ENCODE assay signal across 1 cellular context in genomic region chr20:13638496-13639477, GRCh38.
TF ChIP-seq lines count a peak whose summit lies in the region.

Gene TASP1 (minus strand): TSS chr20:13638932. CDS start chr20:13630078, 8,854 bp downstream.

TF ChIP-seq in GM12878, 131 proteins besides CTCF, POLR2A, EP300 and RAD21 (continued from another document):
- TF ChIP-seq ESRRA (IDR thresholded peaks at IDR 0.05; ENCODE audit: low read length) (no peak), E2F4 (IDR thresholded peaks at IDR 0.05; ENCODE audit: low read depth, low read length) (no peak), USF2 (IDR thresholded peaks at IDR 0.05; ENCODE audit: borderline replicate concordance, low read depth, low read length) (peak; percentile 90), RAD51 (IDR thresholded peaks at IDR 0.05) (peak; percentile 94), CBX5 (IDR thresholded peaks at IDR 0.05; ENCODE audit: low read depth) (no peak), NFIC (IDR thresholded peaks at IDR 0.05; ENCODE audit: low read depth, low read length) (no peak), ZBED1 (IDR thresholded peaks at IDR 0.05; ENCODE audit: borderline replicate concordance) (no peak), E2F8 (IDR thresholded peaks at IDR 0.05; ENCODE audit: low read depth, partially characterized antibody) (no peak), CUX1 (IDR thresholded peaks at IDR 0.05; ENCODE audit: insufficient replicate concordance, low read depth, low read length) (no peak), SP1 (IDR thresholded peaks at IDR 0.05; ENCODE audit: low read depth, low read length) (peak; percentile 63), NFYA (IDR thresholded peaks at IDR 0.05; ENCODE audit: borderline replicate concordance, low read depth, low read length) (no peak), CREB1 (IDR thresholded peaks at IDR 0.05; ENCODE audit: low read depth) (peak; percentile 55; the same call in 1 of the 2 replicates), PBX3 (IDR thresholded peaks at IDR 0.05; ENCODE audit: insufficient replicate concordance, low read depth, low read length) (no peak), NKRF (conservative IDR thresholded peaks at IDR 0.05) (peak; percentile 86), ZNF592 (IDR thresholded peaks at IDR 0.05) (no peak), LARP7 (IDR thresholded peaks at IDR 0.05) (peak; percentile 82; the same call in 1 of the 2 replicates), CBX3 (IDR thresholded peaks at IDR 0.05; ENCODE audit: borderline replicate concordance, low read depth) (no peak), USF1 (IDR thresholded peaks at IDR 0.05; ENCODE audit: borderline replicate concordance, extremely low read length, insufficient read depth, low read depth, low read length) (peak; percentile 95), SPI1 (IDR thresholded peaks at IDR 0.05; ENCODE audit: borderline replicate concordance, insufficient read depth, low read depth, low read length) (peak; percentile 15; the same call in 1 of the 2 replicates), TCF3 (IDR thresholded peaks at IDR 0.05; ENCODE audit: borderline replicate concordance, insufficient read depth, low read depth, low read length) (no peak), MYB (IDR thresholded peaks at IDR 0.05; ENCODE audit: borderline replicate concordance, low read depth, low read length) (no peak), NRF1 (conservative IDR thresholded peaks at IDR 0.05; ENCODE audit: low read depth, low read length) (peak; percentile 48), KDM1A (IDR thresholded peaks at IDR 0.05; ENCODE audit: borderline replicate concordance) (no peak), SIN3A (IDR thresholded peaks at IDR 0.05; ENCODE audit: low read depth, low read length) (peak; percentile 70), MYC (IDR thresholded peaks at IDR 0.05; ENCODE audit: insufficient read depth, insufficient read length, insufficient replicate concordance, low read length, severe bottlenecking) (no peak), FOS (IDR thresholded peaks at IDR 0.05; ENCODE audit: borderline replicate concordance, extremely low read depth, insufficient read length) (no peak), NFXL1 (IDR thresholded peaks at IDR 0.05; ENCODE audit: borderline replicate concordance) (no peak), ZBTB4 (CRISPR knock-in tag; IDR thresholded peaks at IDR 0.05) (no peak), HDAC2 (IDR thresholded peaks at IDR 0.05) (no peak), RUNX3 (IDR thresholded peaks at IDR 0.05; ENCODE audit: low read length) (no peak; the same call in none of the 2 replicates), ZNF384 (IDR thresholded peaks at IDR 0.05; ENCODE audit: borderline replicate concordance, low read depth, low read length) (no peak)
TF ChIP-seq in GM12878: peak in this region for 37.
